ENCODE assay signal across 17 cellular contexts in the genomic region with DNA sequence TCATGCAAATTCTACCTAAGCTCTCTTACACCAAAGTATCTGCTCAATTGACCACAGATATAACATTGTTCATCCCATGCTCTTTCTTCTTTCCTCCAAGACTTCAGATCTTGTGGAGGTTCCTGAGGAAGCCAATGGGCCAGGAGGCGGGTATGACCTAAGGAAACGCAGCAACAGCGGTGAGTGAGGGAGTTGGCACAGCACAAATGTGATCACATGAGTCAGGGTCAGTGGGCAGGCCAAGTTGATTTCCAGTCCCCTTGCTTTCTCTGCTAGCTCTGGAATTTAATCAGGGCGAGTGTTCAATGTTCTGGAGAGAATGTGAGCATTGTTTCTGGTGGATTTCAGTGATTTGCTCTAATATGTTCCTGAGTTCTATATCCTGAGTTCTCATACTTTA.
DNase-seq lines count a peak whose midpoint lies in the region; ATAC-seq and TF ChIP-seq lines count a peak whose summit lies in the region.
"Had no signal": no experiment of that assay in that cellular context is flagged by ENCODE, and none has a peak within 500 bp of the region (broad histone marks: within the 10 kb centered on the region; RNA-seq: fewer than 3 reads in every experiment).

No MANE protein-coding gene starts in this region.

- no peaks in the 10 kb centered on the region for H3K9me3 ChIP-seq in smooth muscle cell (replicated peaks; ENCODE audit: low read depth)
- no peaks in the 10 kb centered on the region for H3K9me3 ChIP-seq in lower lobe of right lung
- H3K9me3 ChIP-seq: A549, BLaER1, HAP-1 had no signal

- ATAC-seq in GM23338 (no peak), left cardiac atrium (no peak), lower lobe of right lung (no peak)
- ATAC-seq: A549, HepG2 had no signal

- no peak overlapping the region for H3K4me3 Mint-ChIP-seq in GM23338
- H3K4me3 Mint-ChIP-seq: CD14-positive monocyte; CD4-positive, alpha-beta memory T cell had no signal

- H3K27me3 Mint-ChIP-seq in GM23338 (ENCODE audit: insufficient read depth, low read depth, poor library complexity) = peaks cover 2% of the 10 kb centered on the region

- WGBS in smooth muscle cell (ENCODE audit: low lambda C conversion rate) = 95% methylated on average over 4 of the region's 4 CpGs

- H3K4me2 ChIP-seq in GM23338 (no peak overlapping the region), smooth muscle cell (no peak overlapping the region)
- H3K4me2 ChIP-seq: A549, BLaER1 had no signal

- H3K9me2 ChIP-seq in GM23338 (ENCODE audit: insufficient read depth) = no peaks in the 10 kb centered on the region

- H2AFZ ChIP-seq in GM23338 = no peak overlapping the region
- no peak overlapping the region for H2AFZ ChIP-seq in smooth muscle cell (ENCODE audit: low read depth)

- no peak overlapping the region; the same call in 1 of the 2 replicates for H3K27ac Mint-ChIP-seq in GM23338
- H3K27ac Mint-ChIP-seq: CD4-positive, alpha-beta memory T cell had no signal

- peaks cover 30% of the 10 kb centered on the region for H3K4me1 ChIP-seq in GM23338 (ENCODE audit: insufficient read depth)
- H3K4me1 ChIP-seq in smooth muscle cell (ENCODE audit: low read depth) = no peaks in the 10 kb centered on the region
- peaks cover 34% of the 10 kb centered on the region for H3K4me1 ChIP-seq in lower lobe of right lung
- H3K4me1 ChIP-seq: BLaER1, HAP-1 had no signal

- no peaks in the 10 kb centered on the region for H3F3A ChIP-seq in GM23338 (replicated peaks; ENCODE audit: low read depth)
- H3F3A ChIP-seq in smooth muscle cell (ENCODE audit: low read depth) = no peaks in the 10 kb centered on the region

- TF ChIP-seq CTCF in GM23338 (conservative IDR thresholded peaks at IDR 0.05; ENCODE audit: low read depth in 2 of 2) = no peak
- TF ChIP-seq CTCF in smooth muscle cell (IDR thresholded peaks at IDR 0.05; ENCODE audit: borderline replicate concordance, insufficient read depth, poor library complexity, severe bottlenecking) = no peak
- no peak for TF ChIP-seq CTCF in lower lobe of right lung (IDR thresholded peaks at IDR 0.05)

- H3K27me3 ChIP-seq in GM23338 (ENCODE audit: insufficient read depth) (no peaks in the 10 kb centered on the region), smooth muscle cell (ENCODE audit: low read depth) (no peaks in the 10 kb centered on the region), lower lobe of right lung (ENCODE audit: low read depth) (no peaks in the 10 kb centered on the region)
- H3K27me3 ChIP-seq: BLaER1 had no signal

- DNase-seq in GM23338 (ENCODE audit: low spot score) = no peak
- peak; percentile 64 for DNase-seq in dermis blood vessel endothelial cell
- DNase-seq in kidney tubule cell (ENCODE audit: low spot score) = peak; percentile 69
- DNase-seq in renal cortical epithelial cell (ENCODE audit: low read depth) = peak; percentile 73
- DNase-seq in left cardiac atrium = no peak
- DNase-seq in smooth muscle cell (lab: John Stamatoyannopoulos, UW; ENCODE audit: unreplicated experiment) = no peak
- DNase-seq in lower lobe of right lung = no peak
- DNase-seq: CD4-positive, alpha-beta memory T cell; DMS153; DMS79; GDM1 had no signal

- H3K36me3 ChIP-seq in GM23338 (ENCODE audit: insufficient read depth) = no peaks in the 10 kb centered on the region; the same call in 1 of the 2 replicates
- no peaks in the 10 kb centered on the region for H3K36me3 ChIP-seq in smooth muscle cell (ENCODE audit: low read depth)
- no peaks in the 10 kb centered on the region for H3K36me3 ChIP-seq in lower lobe of right lung
- H3K36me3 ChIP-seq: BLaER1, HAP-1 had no signal

- H3K9me3 Mint-ChIP-seq in GM23338 = no peaks in the 10 kb centered on the region
- H3K9me3 Mint-ChIP-seq: CD4-positive, alpha-beta memory T cell had no signal

- H4K20me1 ChIP-seq in GM23338 (replicated peaks; ENCODE audit: insufficient read depth) (no peaks in the 10 kb centered on the region; the same call in 1 of the 2 replicates), smooth muscle cell (ENCODE audit: low read depth) (no peaks in the 10 kb centered on the region)
- H4K20me1 ChIP-seq: BLaER1 had no signal

- no peaks in the 10 kb centered on the region; the same call in 1 of the 3 replicates for H3K36me3 Mint-ChIP-seq in GM23338 (ENCODE audit: low read depth)
- H3K36me3 Mint-ChIP-seq: CD4-positive, alpha-beta memory T cell had no signal

- intact Hi-C loops in left cardiac atrium (cut with DNase I) = no loop called here
- intact Hi-C loops in lower lobe of right lung (cut with DNase I) = no loop called here

- H3K27ac ChIP-seq in GM23338 (ENCODE audit: low read depth) (0 out of 2 replicates have a peak overlapping the region, but pooled peaks have one; percentile 12), smooth muscle cell (ENCODE audit: low read depth) (no peak overlapping the region), lower lobe of right lung (no peak overlapping the region)
- H3K27ac ChIP-seq: 22Rv1, A549, BLaER1 had no signal

- H3K79me2 ChIP-seq in GM23338 (replicated peaks; ENCODE audit: insufficient read depth) (no peaks in the 10 kb centered on the region), smooth muscle cell (ENCODE audit: low read depth) (no peaks in the 10 kb centered on the region)

- H3K9ac ChIP-seq in smooth muscle cell (ENCODE audit: low read depth) = no peak overlapping the region
- H3K9ac ChIP-seq: BLaER1 had no signal

- H3K4me1 Mint-ChIP-seq in GM23338 = peaks cover 22% of the 10 kb centered on the region
- H3K4me1 Mint-ChIP-seq: CD4-positive, alpha-beta memory T cell had no signal

- H3K4me3 ChIP-seq in GM23338 (no peak overlapping the region), smooth muscle cell (no peak overlapping the region), lower lobe of right lung (no peak overlapping the region)
- H3K4me3 ChIP-seq: A549, BLaER1, HAP-1 had no signal

TF ChIP-seq in GM23338, 12 proteins besides CTCF, POLR2A, EP300 and RAD21:
- TF ChIP-seq EZH2phosphoT487 (IDR thresholded peaks at IDR 0.05; ENCODE audit: unreplicated experiment) (no peak), JUNB (IDR thresholded peaks at IDR 0.05; ENCODE audit: unreplicated experiment) (no peak), ZNF331 (CRISPR knock-in tag; IDR thresholded peaks at IDR 0.05; ENCODE audit: low read depth) (no peak), STAT1 (IDR thresholded peaks at IDR 0.05; ENCODE audit: unreplicated experiment) (no peak), ZNF114 (CRISPR knock-in tag; IDR thresholded peaks at IDR 0.05) (no peak), POLR2AphosphoS5 (IDR thresholded peaks at IDR 0.05; ENCODE audit: low read depth) (no peak), NANOG (IDR thresholded peaks at IDR 0.05; ENCODE audit: borderline replicate concordance) (no peak)
- TF ChIP-seq, protein P1, sequence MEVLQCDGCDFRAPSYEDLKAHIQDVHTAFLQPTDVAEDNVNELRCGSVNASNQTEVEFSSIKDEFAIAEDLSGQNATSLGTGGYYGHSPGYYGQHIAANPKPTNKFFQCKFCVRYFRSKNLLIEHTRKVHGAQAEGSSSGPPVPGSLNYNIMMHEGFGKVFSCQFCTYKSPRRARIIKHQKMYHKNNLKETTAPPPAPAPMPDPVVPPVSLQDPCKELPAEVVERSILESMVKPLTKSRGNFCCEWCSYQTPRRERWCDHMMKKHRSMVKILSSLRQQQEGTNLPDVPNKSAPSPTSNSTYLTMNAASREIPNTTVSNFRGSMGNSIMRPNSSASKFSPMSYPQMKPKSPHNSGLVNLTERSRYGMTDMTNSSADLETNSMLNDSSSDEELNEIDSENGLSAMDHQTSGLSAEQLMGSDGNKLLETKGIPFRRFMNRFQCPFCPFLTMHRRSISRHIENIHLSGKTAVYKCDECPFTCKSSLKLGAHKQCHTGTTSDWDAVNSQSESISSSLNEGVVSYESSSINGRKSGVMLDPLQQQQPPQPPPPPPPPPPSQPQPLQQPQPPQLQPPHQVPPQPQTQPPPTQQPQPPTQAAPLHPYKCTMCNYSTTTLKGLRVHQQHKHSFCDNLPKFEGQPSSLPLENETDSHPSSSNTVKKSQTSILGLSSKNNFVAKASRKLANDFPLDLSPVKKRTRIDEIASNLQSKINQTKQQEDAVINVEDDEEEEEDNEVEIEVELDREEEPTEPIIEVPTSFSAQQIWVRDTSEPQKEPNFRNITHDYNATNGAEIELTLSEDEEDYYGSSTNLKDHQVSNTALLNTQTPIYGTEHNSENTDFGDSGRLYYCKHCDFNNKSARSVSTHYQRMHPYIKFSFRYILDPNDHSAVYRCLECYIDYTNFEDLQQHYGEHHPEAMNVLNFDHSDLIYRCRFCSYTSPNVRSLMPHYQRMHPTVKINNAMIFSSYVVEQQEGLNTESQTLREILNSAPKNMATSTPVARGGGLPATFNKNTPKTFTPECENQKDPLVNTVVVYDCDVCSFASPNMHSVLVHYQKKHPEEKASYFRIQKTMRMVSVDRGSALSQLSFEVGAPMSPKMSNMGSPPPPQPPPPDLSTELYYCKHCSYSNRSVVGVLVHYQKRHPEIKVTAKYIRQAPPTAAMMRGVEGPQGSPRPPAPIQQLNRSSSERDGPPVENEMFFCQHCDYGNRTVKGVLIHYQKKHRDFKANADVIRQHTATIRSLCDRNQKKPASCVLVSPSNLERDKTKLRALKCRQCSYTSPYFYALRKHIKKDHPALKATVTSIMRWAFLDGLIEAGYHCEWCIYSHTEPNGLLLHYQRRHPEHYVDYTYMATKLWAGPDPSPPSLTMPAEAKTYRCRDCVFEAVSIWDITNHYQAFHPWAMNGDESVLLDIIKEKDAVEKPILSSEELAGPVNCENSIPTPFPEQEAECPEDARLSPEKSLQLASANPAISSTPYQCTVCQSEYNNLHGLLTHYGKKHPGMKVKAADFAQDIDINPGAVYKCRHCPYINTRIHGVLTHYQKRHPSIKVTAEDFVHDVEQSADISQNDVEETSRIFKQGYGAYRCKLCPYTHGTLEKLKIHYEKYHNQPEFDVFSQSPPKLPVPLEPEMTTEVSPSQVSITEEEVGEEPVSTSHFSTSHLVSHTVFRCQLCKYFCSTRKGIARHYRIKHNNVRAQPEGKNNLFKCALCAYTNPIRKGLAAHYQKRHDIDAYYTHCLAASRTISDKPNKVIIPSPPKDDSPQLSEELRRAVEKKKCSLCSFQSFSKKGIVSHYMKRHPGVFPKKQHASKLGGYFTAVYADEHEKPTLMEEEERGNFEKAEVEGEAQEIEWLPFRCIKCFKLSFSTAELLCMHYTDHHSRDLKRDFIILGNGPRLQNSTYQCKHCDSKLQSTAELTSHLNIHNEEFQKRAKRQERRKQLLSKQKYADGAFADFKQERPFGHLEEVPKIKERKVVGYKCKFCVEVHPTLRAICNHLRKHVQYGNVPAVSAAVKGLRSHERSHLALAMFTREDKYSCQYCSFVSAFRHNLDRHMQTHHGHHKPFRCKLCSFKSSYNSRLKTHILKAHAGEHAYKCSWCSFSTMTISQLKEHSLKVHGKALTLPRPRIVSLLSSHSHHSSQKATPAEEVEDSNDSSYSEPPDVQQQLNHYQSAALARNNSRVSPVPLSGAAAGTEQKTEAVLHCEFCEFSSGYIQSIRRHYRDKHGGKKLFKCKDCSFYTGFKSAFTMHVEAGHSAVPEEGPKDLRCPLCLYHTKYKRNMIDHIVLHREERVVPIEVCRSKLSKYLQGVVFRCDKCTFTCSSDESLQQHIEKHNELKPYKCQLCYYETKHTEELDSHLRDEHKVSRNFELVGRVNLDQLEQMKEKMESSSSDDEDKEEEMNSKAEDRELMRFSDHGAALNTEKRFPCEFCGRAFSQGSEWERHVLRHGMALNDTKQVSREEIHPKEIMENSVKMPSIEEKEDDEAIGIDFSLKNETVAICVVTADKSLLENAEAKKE (CRISPR knock-in tag; IDR thresholded peaks at IDR 0.05) = no peak

Comparison
In these comparisons a context has a peak if more than half of its experiments do, and no peak if none do; other contexts are left out.
1. DNase-seq: peak in dermis blood vessel endothelial cell (single experiment), kidney tubule cell (single experiment) and renal cortical epithelial cell (single experiment); none in GM23338 (single experiment), left cardiac atrium (single experiment), smooth muscle cell (single experiment) and lower lobe of right lung (single experiment).